ENCODE assay signal across 11 cellular contexts in the genomic region with DNA sequence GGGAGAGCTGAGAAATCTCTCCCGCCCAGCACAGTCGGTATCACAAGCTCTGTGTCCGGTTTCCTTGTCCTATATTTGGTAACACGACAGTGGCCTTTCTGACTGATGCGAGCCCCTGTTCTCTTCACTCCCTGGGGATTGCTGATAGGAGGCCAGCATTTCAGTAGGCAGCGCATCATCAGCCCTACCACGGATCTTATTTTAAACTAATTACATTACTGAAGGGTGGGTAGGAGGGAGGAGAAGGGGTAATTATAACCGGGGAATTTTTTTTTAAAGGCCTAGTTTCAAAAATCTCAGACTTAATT.
DNase-seq lines count a peak whose midpoint lies in the region; ATAC-seq and TF ChIP-seq lines count a peak whose summit lies in the region.
"Had no signal": no experiment of that assay in that cellular context is flagged by ENCODE, and none has a peak within 500 bp of the region (broad histone marks: within the 10 kb centered on the region; RNA-seq: fewer than 3 reads in every experiment).

No MANE protein-coding gene starts in this region.

- no peak for TF ChIP-seq CTCF in heart right ventricle (IDR thresholded peaks at IDR 0.05)
- no peak for TF ChIP-seq CTCF in brain (conservative IDR thresholded peaks at IDR 0.05)
- no peak for TF ChIP-seq CTCF in natural killer cell (IDR thresholded peaks at IDR 0.05)
- no peak for TF ChIP-seq CTCF in vagina (IDR thresholded peaks at IDR 0.05)
- no peak for TF ChIP-seq CTCF in mucosa of descending colon (IDR thresholded peaks at IDR 0.05)
- no peak for TF ChIP-seq CTCF in chondrocyte (IDR thresholded peaks at IDR 0.05)

- H3K4me3 ChIP-seq in heart right ventricle (no peak overlapping the region), vagina (no peak overlapping the region), mucosa of descending colon (no peak overlapping the region)

- H3K27ac ChIP-seq in heart right ventricle (peak overlapping the region in 8 of 10 donors; percentile 14 to 85 (median 74)), vagina (peak overlapping the region; percentile 37)

- peaks cover 0 to 2% (median 0%) of the 10 kb centered on the region in 5 experiments for H3K9me3 Mint-ChIP-seq in brain
- no peaks in the 10 kb centered on the region for H3K9me3 Mint-ChIP-seq in natural killer cell
- H3K9me3 Mint-ChIP-seq in chondrocyte (ENCODE audit: low read depth) = no peaks in the 10 kb centered on the region

- DNase-seq in heart right ventricle (no peak), Right ventricle myocardium superior (no peak), natural killer cell (no peak), vagina (ENCODE audit: extremely low spot score in 2 of 2) (no peak), mucosa of descending colon (no peak), chondrocyte (ENCODE audit: low spot score) (no peak)
- DNase-seq: NCI-H1694 had no signal

- H3K27me3 Mint-ChIP-seq in brain (peaks cover 9% of the 10 kb centered on the region), natural killer cell (ENCODE audit: low read depth in 2 of 2) (no peaks in the 10 kb centered on the region), chondrocyte (ENCODE audit: low read depth) (no peaks in the 10 kb centered on the region)

- H3K27ac Mint-ChIP-seq in brain (peak overlapping the region; percentile 62 to 93 (median 77)), natural killer cell (peak overlapping the region; percentile 78 to 87), chondrocyte (ENCODE audit: unreplicated experiment) (no peak overlapping the region)

- WGBS in heart right ventricle, 2 donors = 23 to 25% methylated on average over 8 of the region's 8 CpGs

- no peak for TF ChIP-seq POLR2A in vagina (IDR thresholded peaks at IDR 0.05)

- H3K36me3 Mint-ChIP-seq in brain = no peaks in the 10 kb centered on the region
- H3K36me3 Mint-ChIP-seq in natural killer cell = no peaks in the 10 kb centered on the region
- H3K36me3 Mint-ChIP-seq in chondrocyte (ENCODE audit: low read depth) = no peaks in the 10 kb centered on the region

- H3K36me3 ChIP-seq in heart right ventricle = no peaks in the 10 kb centered on the region
- H3K36me3 ChIP-seq in vagina = no peaks in the 10 kb centered on the region
- H3K36me3 ChIP-seq in mucosa of descending colon (ENCODE audit: low read depth) = no peaks in the 10 kb centered on the region
- H3K36me3 ChIP-seq: upper lobe of left lung had no signal

- H3K9me3 ChIP-seq in heart right ventricle (no peaks in the 10 kb centered on the region), vagina (no peaks in the 10 kb centered on the region), mucosa of descending colon (no peaks in the 10 kb centered on the region)
- H3K9me3 ChIP-seq: upper lobe of left lung had no signal

- intact Hi-C loops in heart right ventricle (cut with DNase I) (loop anchor here in 8 of 10 donors (1.0 to 5.0 kb wide), 9 partner anchors 56 to 281 kb away; a partner anchor contains a TSS), Right ventricle myocardium superior (cut with DNase I) (loop anchor here (5.0 kb wide), 1 partner anchor 276 kb away; no protein-coding TSS in a partner anchor), natural killer cell (cut with micrococcal nuclease) (loop anchor here (1.0 to 10.0 kb wide), 5 partner anchors 114 to 636 kb away; a partner anchor contains a TSS), vagina (cut with DNase I) (loop anchor here (5.0 kb wide), 1 partner anchor 276 kb away; no protein-coding TSS in a partner anchor), mucosa of descending colon (cut with DNase I, micrococcal nuclease) (loop anchor here in 1 of 2 donors (5.0 kb wide), 1 partner anchor 276 kb away; no protein-coding TSS in a partner anchor)

- no peaks in the 10 kb centered on the region for H3K27me3 ChIP-seq in heart right ventricle
- H3K27me3 ChIP-seq in vagina = no peaks in the 10 kb centered on the region
- H3K27me3 ChIP-seq: upper lobe of left lung had no signal

- peaks cover 57% of the 10 kb centered on the region for H3K4me1 Mint-ChIP-seq in brain
- peaks cover 57 to 59% of the 10 kb centered on the region in 2 donors for H3K4me1 Mint-ChIP-seq in natural killer cell
- H3K4me1 Mint-ChIP-seq in chondrocyte (ENCODE audit: low read depth) = peaks cover 40% of the 10 kb centered on the region

- ATAC-seq in heart right ventricle (peak in 6 of 8 donors; percentile 24 to 50 (median 36)), Right ventricle myocardium superior (ENCODE audit: poor library complexity) (no peak), natural killer cell (no peak), mucosa of descending colon (no peak), HG03571 (IDR thresholded peaks at IDR 0.05; ENCODE audit: unreplicated experiment) (no peak)
- ATAC-seq: PC-3 had no signal

- H3K4me1 ChIP-seq in heart right ventricle (peaks cover 15 to 49% (median 40%) of the 10 kb centered on the region in 9 donors), vagina (peaks cover 37% of the 10 kb centered on the region), mucosa of descending colon (ENCODE audit: low read depth) (peaks cover 12% of the 10 kb centered on the region)

- H3K4me3 Mint-ChIP-seq in brain (peak overlapping the region in 1 of 5 experiments; percentile 13), natural killer cell (peak overlapping the region; percentile 73), chondrocyte (ENCODE audit: unreplicated experiment) (no peak overlapping the region)

Comparison
In these comparisons a context has a peak if more than half of its experiments do, and no peak if none do; other contexts are left out.
1. ATAC-seq: peak in heart right ventricle (6 of 8); none in Right ventricle myocardium superior (single experiment), natural killer cell (0 of 3), mucosa of descending colon (single experiment) and HG03571 (single experiment).